2 cellular contexts compared by ENCODE assay signal in the genomic region with DNA sequence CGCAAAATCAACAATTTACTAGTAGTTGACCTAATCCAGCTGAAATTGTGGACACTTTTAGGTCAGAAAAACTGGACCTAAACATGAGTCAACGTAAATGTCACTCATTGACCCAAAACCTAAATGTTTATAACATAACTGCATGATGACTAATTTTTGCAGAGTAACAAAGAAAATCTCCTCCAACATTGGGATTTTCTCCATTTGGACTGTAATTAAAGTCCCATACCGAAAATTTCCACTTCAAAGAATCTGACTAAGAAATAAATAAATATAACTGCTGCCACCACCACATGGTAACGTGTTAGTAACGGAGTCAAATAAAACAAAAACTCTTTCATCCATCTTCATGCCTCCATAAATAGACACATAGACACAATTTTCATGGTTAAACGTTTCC.
TF ChIP-seq lines count a peak whose summit lies in the region.

No MANE protein-coding gene starts in this region.

TF ChIP-seq in SK-N-SH, 30 proteins besides CTCF, POLR2A, EP300 and RAD21 (continued from another document):
- TF ChIP-seq GATA2 (CRISPR knock-in tag; IDR thresholded peaks at IDR 0.05) (no peak), TCF12 (IDR thresholded peaks at IDR 0.05) (no peak), RXRA (IDR thresholded peaks at IDR 0.05; ENCODE audit: borderline replicate concordance, low read depth) (no peak), FOXJ3 (CRISPR knock-in tag; IDR thresholded peaks at IDR 0.05) (no peak), GABPA (IDR thresholded peaks at IDR 0.05; ENCODE audit: low read depth) (no peak), MEF2A (IDR thresholded peaks at IDR 0.05; ENCODE audit: borderline replicate concordance, low read depth) (no peak), FOXM1 (IDR thresholded peaks at IDR 0.05; ENCODE audit: low read depth) (no peak), NRF1 (IDR thresholded peaks at IDR 0.05; ENCODE audit: low read depth, low read length) (no peak), TAF1 (IDR thresholded peaks at IDR 0.05; ENCODE audit: borderline replicate concordance, low read depth, low read length) (no peak), POLR2AphosphoS5 (IDR thresholded peaks at IDR 0.05; ENCODE audit: low read depth, low read length) (no peak), RFX5 (IDR thresholded peaks at IDR 0.05; ENCODE audit: low read length) (no peak), SIN3A (IDR thresholded peaks at IDR 0.05; ENCODE audit: borderline replicate concordance, low read depth, low read length) (no peak), JUND (IDR thresholded peaks at IDR 0.05) (peak; percentile 10; the same call in 1 of the 2 replicates)
- TF ChIP-seq, protein P1, sequence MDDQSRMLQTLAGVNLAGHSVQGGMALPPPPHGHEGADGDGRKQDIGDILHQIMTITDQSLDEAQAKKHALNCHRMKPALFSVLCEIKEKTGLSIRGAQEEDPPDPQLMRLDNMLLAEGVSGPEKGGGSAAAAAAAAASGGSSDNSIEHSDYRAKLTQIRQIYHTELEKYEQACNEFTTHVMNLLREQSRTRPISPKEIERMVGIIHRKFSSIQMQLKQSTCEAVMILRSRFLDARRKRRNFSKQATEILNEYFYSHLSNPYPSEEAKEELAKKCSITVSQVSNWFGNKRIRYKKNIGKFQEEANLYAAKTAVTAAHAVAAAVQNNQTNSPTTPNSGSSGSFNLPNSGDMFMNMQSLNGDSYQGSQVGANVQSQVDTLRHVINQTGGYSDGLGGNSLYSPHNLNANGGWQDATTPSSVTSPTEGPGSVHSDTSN (IDR thresholded peaks at IDR 0.05): 0 out of 2 replicates have a peak, but pooled peaks have one; percentile 6

TF ChIP-seq in SK-N-SH treated with all-trans-retinoic acid at 6 μM for 48 hours, 23 proteins besides CTCF, POLR2A, EP300 and RAD21 (continued from another document):
- TF ChIP-seq, protein P2, sequence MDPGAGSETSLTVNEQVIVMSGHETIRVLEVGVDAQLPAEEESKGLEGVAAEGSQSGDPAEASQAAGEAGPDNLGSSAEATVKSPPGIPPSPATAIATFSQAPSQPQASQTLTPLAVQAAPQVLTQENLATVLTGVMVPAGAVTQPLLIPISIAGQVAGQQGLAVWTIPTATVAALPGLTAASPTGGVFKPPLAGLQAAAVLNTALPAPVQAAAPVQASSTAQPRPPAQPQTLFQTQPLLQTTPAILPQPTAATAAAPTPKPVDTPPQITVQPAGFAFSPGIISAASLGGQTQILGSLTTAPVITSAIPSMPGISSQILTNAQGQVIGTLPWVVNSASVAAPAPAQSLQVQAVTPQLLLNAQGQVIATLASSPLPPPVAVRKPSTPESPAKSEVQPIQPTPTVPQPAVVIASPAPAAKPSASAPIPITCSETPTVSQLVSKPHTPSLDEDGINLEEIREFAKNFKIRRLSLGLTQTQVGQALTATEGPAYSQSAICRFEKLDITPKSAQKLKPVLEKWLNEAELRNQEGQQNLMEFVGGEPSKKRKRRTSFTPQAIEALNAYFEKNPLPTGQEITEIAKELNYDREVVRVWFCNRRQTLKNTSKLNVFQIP (CRISPR knock-in tag; IDR thresholded peaks at IDR 0.05; ENCODE audit: borderline replicate concordance, low read depth): no peak
- TF ChIP-seq ZFP3 (CRISPR knock-in tag; IDR thresholded peaks at IDR 0.05) (no peak), OSR1 (CRISPR knock-in tag; IDR thresholded peaks at IDR 0.05) (no peak), TCF4 (CRISPR knock-in tag; IDR thresholded peaks at IDR 0.05; ENCODE audit: borderline replicate concordance) (no peak), ESRRG (CRISPR knock-in tag; IDR thresholded peaks at IDR 0.05) (no peak), ZNF565 (CRISPR knock-in tag; conservative IDR thresholded peaks at IDR 0.05; ENCODE audit: low read depth) (no peak), CSDC2 (CRISPR knock-in tag; IDR thresholded peaks at IDR 0.05) (no peak), PPARA (CRISPR knock-in tag; IDR thresholded peaks at IDR 0.05; ENCODE audit: borderline replicate concordance) (no peak), SNAI2 (CRISPR knock-in tag; IDR thresholded peaks at IDR 0.05) (no peak), RARB (CRISPR knock-in tag; IDR thresholded peaks at IDR 0.05) (no peak), GLIS3 (CRISPR knock-in tag; IDR thresholded peaks at IDR 0.05) (no peak), TOX (CRISPR knock-in tag; IDR thresholded peaks at IDR 0.05; ENCODE audit: borderline replicate concordance) (no peak)
- TF ChIP-seq, protein P3, sequence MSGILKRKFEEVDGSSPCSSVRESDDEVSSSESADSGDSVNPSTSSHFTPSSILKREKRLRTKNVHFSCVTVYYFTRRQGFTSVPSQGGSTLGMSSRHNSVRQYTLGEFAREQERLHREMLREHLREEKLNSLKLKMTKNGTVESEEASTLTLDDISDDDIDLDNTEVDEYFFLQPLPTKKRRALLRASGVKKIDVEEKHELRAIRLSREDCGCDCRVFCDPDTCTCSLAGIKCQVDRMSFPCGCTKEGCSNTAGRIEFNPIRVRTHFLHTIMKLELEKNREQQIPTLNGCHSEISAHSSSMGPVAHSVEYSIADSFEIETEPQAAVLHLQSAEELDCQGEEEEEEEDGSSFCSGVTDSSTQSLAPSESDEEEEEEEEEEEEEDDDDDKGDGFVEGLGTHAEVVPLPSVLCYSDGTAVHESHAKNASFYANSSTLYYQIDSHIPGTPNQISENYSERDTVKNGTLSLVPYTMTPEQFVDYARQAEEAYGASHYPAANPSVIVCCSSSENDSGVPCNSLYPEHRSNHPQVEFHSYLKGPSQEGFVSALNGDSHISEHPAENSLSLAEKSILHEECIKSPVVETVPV (CRISPR knock-in tag; IDR thresholded peaks at IDR 0.05): no peak
- TF ChIP-seq, protein P4, sequence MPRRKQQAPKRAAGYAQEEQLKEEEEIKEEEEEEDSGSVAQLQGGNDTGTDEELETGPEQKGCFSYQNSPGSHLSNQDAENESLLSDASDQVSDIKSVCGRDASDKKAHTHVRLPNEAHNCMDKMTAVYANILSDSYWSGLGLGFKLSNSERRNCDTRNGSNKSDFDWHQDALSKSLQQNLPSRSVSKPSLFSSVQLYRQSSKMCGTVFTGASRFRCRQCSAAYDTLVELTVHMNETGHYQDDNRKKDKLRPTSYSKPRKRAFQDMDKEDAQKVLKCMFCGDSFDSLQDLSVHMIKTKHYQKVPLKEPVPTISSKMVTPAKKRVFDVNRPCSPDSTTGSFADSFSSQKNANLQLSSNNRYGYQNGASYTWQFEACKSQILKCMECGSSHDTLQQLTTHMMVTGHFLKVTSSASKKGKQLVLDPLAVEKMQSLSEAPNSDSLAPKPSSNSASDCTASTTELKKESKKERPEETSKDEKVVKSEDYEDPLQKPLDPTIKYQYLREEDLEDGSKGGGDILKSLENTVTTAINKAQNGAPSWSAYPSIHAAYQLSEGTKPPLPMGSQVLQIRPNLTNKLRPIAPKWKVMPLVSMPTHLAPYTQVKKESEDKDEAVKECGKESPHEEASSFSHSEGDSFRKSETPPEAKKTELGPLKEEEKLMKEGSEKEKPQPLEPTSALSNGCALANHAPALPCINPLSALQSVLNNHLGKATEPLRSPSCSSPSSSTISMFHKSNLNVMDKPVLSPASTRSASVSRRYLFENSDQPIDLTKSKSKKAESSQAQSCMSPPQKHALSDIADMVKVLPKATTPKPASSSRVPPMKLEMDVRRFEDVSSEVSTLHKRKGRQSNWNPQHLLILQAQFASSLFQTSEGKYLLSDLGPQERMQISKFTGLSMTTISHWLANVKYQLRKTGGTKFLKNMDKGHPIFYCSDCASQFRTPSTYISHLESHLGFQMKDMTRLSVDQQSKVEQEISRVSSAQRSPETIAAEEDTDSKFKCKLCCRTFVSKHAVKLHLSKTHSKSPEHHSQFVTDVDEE (CRISPR knock-in tag; IDR thresholded peaks at IDR 0.05): no peak
- TF ChIP-seq, protein P5, sequence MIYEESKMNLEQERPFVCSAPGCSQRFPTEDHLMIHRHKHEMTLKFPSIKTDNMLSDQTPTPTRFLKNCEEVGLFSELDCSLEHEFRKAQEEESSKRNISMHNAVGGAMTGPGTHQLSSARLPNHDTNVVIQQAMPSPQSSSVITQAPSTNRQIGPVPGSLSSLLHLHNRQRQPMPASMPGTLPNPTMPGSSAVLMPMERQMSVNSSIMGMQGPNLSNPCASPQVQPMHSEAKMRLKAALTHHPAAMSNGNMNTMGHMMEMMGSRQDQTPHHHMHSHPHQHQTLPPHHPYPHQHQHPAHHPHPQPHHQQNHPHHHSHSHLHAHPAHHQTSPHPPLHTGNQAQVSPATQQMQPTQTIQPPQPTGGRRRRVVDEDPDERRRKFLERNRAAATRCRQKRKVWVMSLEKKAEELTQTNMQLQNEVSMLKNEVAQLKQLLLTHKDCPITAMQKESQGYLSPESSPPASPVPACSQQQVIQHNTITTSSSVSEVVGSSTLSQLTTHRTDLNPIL (CRISPR knock-in tag; IDR thresholded peaks at IDR 0.05; ENCODE audit: low read depth): no peak
